In genomic region chr7:87933953-87934698, GRCh38 we compare ENCODE assay signal across 8 cellular contexts. TPM values are rescaled to one million over a fixed set of nuclear protein-coding genes. Genes with fewer than 3 reads are reported as not detected.
DNase-seq lines count a peak whose midpoint lies in the region; ATAC-seq and TF ChIP-seq lines count a peak whose summit lies in the region.

TSS of gene ADAM22 (plus strand) at chr7:87934251. CDS start at chr7:87934466, 215 bp downstream.

- peak within 1 kb of the TSS; percentile 59 to 80 (median 65) for H3K4me3 ChIP-seq in esophagus muscularis mucosa

- H3K4me3 Mint-ChIP-seq in IgD-negative memory B cell: peak within 1 kb of the TSS; percentile 82 to 96 (median 92)
- peak within 1 kb of the TSS; percentile 82 for H3K4me3 Mint-ChIP-seq in activated T-cell treated with anti-CD3 and anti-CD28 coated beads, Interleukin-2, amount 50 U/mL, for 24 hours

- peak; percentile 95 for ATAC-seq in GM21576 (IDR thresholded peaks at IDR 0.05; ENCODE audit: unreplicated experiment)

- H3K9me3 Mint-ChIP-seq in IgD-negative memory B cell: no peaks in the 10 kb centered on the region
- no peaks in the 10 kb centered on the region for H3K9me3 Mint-ChIP-seq in activated T-cell treated with anti-CD3 and anti-CD28 coated beads, Interleukin-2, amount 50 U/mL, for 24 hours

- H3K36me3 Mint-ChIP-seq in IgD-negative memory B cell: peaks cover 2% of the 10 kb centered on the region
- peaks cover 10% of the 10 kb centered on the region for H3K36me3 Mint-ChIP-seq in activated T-cell treated with anti-CD3 and anti-CD28 coated beads, Interleukin-2, amount 50 U/mL, for 24 hours (ENCODE audit: low read depth)

- intact Hi-C loops in esophagus muscularis mucosa (cut with DNase I): no loop called here

- H3K27me3 Mint-ChIP-seq in IgD-negative memory B cell: no peaks in the 10 kb centered on the region
- H3K27me3 Mint-ChIP-seq in activated T-cell treated with anti-CD3 and anti-CD28 coated beads, Interleukin-2, amount 50 U/mL, for 24 hours: peaks cover 4% of the 10 kb centered on the region

- peaks cover 0 to 12% (median 8%) of the 10 kb centered on the region in 3 donors for H3K4me1 Mint-ChIP-seq in IgD-negative memory B cell
- peaks cover 18% of the 10 kb centered on the region for H3K4me1 Mint-ChIP-seq in activated T-cell treated with anti-CD3 and anti-CD28 coated beads, Interleukin-2, amount 50 U/mL, for 24 hours (ENCODE audit: low read depth)

- H3K27ac Mint-ChIP-seq in IgD-negative memory B cell: peak within 1 kb of the TSS in 2 of 3 donors; percentile 81 to 84
- peak within 1 kb of the TSS; percentile 78 for H3K27ac Mint-ChIP-seq in activated T-cell treated with anti-CD3 and anti-CD28 coated beads, Interleukin-2, amount 50 U/mL, for 24 hours

- no peak for TF ChIP-seq EP300 in esophagus muscularis mucosa (IDR thresholded peaks at IDR 0.05)

- DNase-seq in DMS53 (lab: John Stamatoyannopoulos, UW) (peak; percentile 99), OCI-M2 (lab: John Stamatoyannopoulos, UW; ENCODE audit: unreplicated experiment) (peak; percentile 20), esophagus muscularis mucosa (ENCODE audit: extremely low spot score) (peak; percentile 93), myocyte (ENCODE audit: low read depth) (peak; percentile 65)
- peak; percentile 86 for DNase-seq in activated T-cell treated with anti-CD3 and anti-CD28 coated beads, Interleukin-2, amount 50 U/mL, for 24 hours
- DNase-seq in stimulated activated CD8-positive, alpha-beta memory T cell treated with anti-CD3 and anti-CD28 coated beads, Interleukin-7, amount 100 ng/mL, for 4 hours (ENCODE audit: low read depth in 2 of 2): peak; percentile 73 to 86

- peaks cover 8 to 21% (median 20%) of the 10 kb centered on the region in 4 donors for H3K4me1 ChIP-seq in esophagus muscularis mucosa

- no peaks in the 10 kb centered on the region for H3K9me3 ChIP-seq in esophagus muscularis mucosa

- under 1% methylated on average over 23 of the region's 70 CpGs for WGBS in esophagus muscularis mucosa

- no peak for TF ChIP-seq CTCF in esophagus muscularis mucosa (IDR thresholded peaks at IDR 0.05)

- H3K36me3 ChIP-seq in esophagus muscularis mucosa: no peaks in the 10 kb centered on the region

- no peak for TF ChIP-seq POLR2A in esophagus muscularis mucosa (IDR thresholded peaks at IDR 0.05; ENCODE audit: low read depth)

- H3K27ac ChIP-seq in esophagus muscularis mucosa (replicated peaks in 1 of 4): peak within 1 kb of the TSS in 1 of 4 donors; percentile 39

- no peaks in the 10 kb centered on the region for H3K27me3 ChIP-seq in esophagus muscularis mucosa

RNA-seq across cellular contexts. Expression of gene ADAM22, which starts in this region (rescaled TPM):
- polyA plus RNA-seq in IgD-negative memory B cell: 0.23 TPM
- 1 to 10 TPM; 1.0 to 3.3 (median 1.9) TPM for total RNA-seq in esophagus muscularis mucosa
- total RNA-seq in myocyte: 0.10 and 0.27 TPM in 2 replicates
- 0.04 TPM for polyA plus RNA-seq in myocyte (2012)

Comparison
In these comparisons a context has a peak if more than half of its experiments do, and no peak if none do; other contexts are left out.
1. Peak in DNase-seq in myocyte; RNA of the gene not detected or under 1 TPM.
2. DNase-seq: peak in every context shown above with its lines; median percentile 99 in DMS53; 93 in esophagus muscularis mucosa; 86 in activated T-cell treated with anti-CD3 and anti-CD28 coated beads, Interleukin-2, amount 50 U/mL, for 24 hours; 80 in stimulated activated CD8-positive, alpha-beta memory T cell treated with anti-CD3 and anti-CD28 coated beads, Interleukin-7, amount 100 ng/mL, for 4 hours; 65 in myocyte; 20 in OCI-M2.